20 cellular contexts compared by ENCODE assay signal in genomic region chr11:28736256-28736655, GRCh38.
"Had no signal": no experiment of that assay in that cellular context is flagged by ENCODE, and none has a peak within 500 bp of the region (broad histone marks: within the 10 kb centered on the region; RNA-seq: fewer than 3 reads in every experiment).

No MANE protein-coding gene starts in this region.

- H3K36me3 Mint-ChIP-seq: naive thymus-derived CD4-positive, alpha-beta T cell; stimulated activated effector memory CD8-positive, alpha-beta T cell treated with anti-CD3 and anti-CD28 coated beads, Interleukin-12 subunit alpha, Interleukin-12 subunit beta, amount 100 ng/mL, for 72 hours; type B pancreatic cell had no signal

- ATAC-seq: foreskin keratinocyte; left colon; left ventricle myocardium superior; naive thymus-derived CD4-positive, alpha-beta T cell; stimulated activated effector memory CD8-positive, alpha-beta T cell treated with anti-CD3 and anti-CD28 coated beads, Interleukin-12 subunit alpha, Interleukin-12 subunit beta, amount 100 ng/mL, for 72 hours; stimulated activated naive CD8-positive, alpha-beta T cell treated with anti-CD3 and anti-CD28 coated beads, Interleukin-15, Interleukin-2, amounts not matched to agents 100 U/mL and 50 U/mL, for 24 hours had no signal

- H3K4me1 Mint-ChIP-seq: naive thymus-derived CD4-positive, alpha-beta T cell; stimulated activated effector memory CD8-positive, alpha-beta T cell treated with anti-CD3 and anti-CD28 coated beads, Interleukin-12 subunit alpha, Interleukin-12 subunit beta, amount 100 ng/mL, for 72 hours had no signal

- H3K27me3 ChIP-seq: esophagus squamous epithelium, foreskin keratinocyte, hepatocyte, neutrophil, right atrium auricular region, suprapubic skin, thyroid gland had no signal

- DNase-seq: esophagus squamous epithelium; foreskin keratinocyte; left colon; left ventricle myocardium superior; naive thymus-derived CD4-positive, alpha-beta T cell; nephron progenitor cell; posterior cingulate gyrus; stimulated activated CD4-positive, alpha-beta T cell treated with anti-CD3 and anti-CD28 coated beads, Interleukin-4, amount 100 ng/mL, for 1 hour; stimulated activated CD8-positive, alpha-beta memory T cell treated with anti-CD3 and anti-CD28 coated beads, Interleukin-4, amount 100 ng/mL, for 48 hours; stimulated activated naive CD8-positive, alpha-beta T cell treated with anti-CD3 and anti-CD28 coated beads, Interleukin-15, Interleukin-2, amounts not matched to agents 100 U/mL and 50 U/mL, for 24 hours; thyroid gland had no signal

- H3K9me3 Mint-ChIP-seq: nephron progenitor cell, type B pancreatic cell had no signal

- H3K4me1 ChIP-seq: foreskin keratinocyte, right atrium auricular region, suprapubic skin, thyroid gland had no signal

- H2AFZ ChIP-seq: hepatocyte had no signal

- H3K27me3 Mint-ChIP-seq: dendritic cell treated with granulocyte-macrophage colony-stimulating factor and Interleukin-4, amounts not matched to agents 40 ng/mL and 50 ng/mL, for 4 days; naive thymus-derived CD4-positive, alpha-beta T cell; type B pancreatic cell had no signal

- H3K27ac ChIP-seq: esophagus squamous epithelium, foreskin keratinocyte, hepatocyte, neutrophil, right atrium auricular region, suprapubic skin, thyroid gland had no signal

- H3K4me3 Mint-ChIP-seq: dendritic cell treated with granulocyte-macrophage colony-stimulating factor and Interleukin-4, amounts not matched to agents 40 ng/mL and 50 ng/mL, for 4 days; naive thymus-derived CD4-positive, alpha-beta T cell; nephron progenitor cell; stimulated activated effector memory CD8-positive, alpha-beta T cell treated with anti-CD3 and anti-CD28 coated beads, Interleukin-12 subunit alpha, Interleukin-12 subunit beta, amount 100 ng/mL, for 72 hours; type B pancreatic cell had no signal

- H3K27ac Mint-ChIP-seq: dendritic cell treated with granulocyte-macrophage colony-stimulating factor and Interleukin-4, amounts not matched to agents 40 ng/mL and 50 ng/mL, for 4 days; naive thymus-derived CD4-positive, alpha-beta T cell; nephron progenitor cell; stimulated activated effector memory CD8-positive, alpha-beta T cell treated with anti-CD3 and anti-CD28 coated beads, Interleukin-12 subunit alpha, Interleukin-12 subunit beta, amount 100 ng/mL, for 72 hours; type B pancreatic cell had no signal

- FAIRE-seq: colon, urothelium cell line had no signal

- H3K4me2 ChIP-seq: hepatocyte had no signal

- H3K9me3 ChIP-seq: esophagus squamous epithelium, neutrophil, right atrium auricular region, suprapubic skin, thyroid gland had no signal

- H3K79me2 ChIP-seq: hepatocyte had no signal

- H3K4me3 ChIP-seq: esophagus squamous epithelium, hepatocyte, right atrium auricular region, suprapubic skin, thyroid gland had no signal

- H3K36me3 ChIP-seq: esophagus squamous epithelium, neutrophil, right atrium auricular region, suprapubic skin, thyroid gland had no signal
